11 cellular contexts compared by ENCODE assay signal in the genomic region with DNA sequence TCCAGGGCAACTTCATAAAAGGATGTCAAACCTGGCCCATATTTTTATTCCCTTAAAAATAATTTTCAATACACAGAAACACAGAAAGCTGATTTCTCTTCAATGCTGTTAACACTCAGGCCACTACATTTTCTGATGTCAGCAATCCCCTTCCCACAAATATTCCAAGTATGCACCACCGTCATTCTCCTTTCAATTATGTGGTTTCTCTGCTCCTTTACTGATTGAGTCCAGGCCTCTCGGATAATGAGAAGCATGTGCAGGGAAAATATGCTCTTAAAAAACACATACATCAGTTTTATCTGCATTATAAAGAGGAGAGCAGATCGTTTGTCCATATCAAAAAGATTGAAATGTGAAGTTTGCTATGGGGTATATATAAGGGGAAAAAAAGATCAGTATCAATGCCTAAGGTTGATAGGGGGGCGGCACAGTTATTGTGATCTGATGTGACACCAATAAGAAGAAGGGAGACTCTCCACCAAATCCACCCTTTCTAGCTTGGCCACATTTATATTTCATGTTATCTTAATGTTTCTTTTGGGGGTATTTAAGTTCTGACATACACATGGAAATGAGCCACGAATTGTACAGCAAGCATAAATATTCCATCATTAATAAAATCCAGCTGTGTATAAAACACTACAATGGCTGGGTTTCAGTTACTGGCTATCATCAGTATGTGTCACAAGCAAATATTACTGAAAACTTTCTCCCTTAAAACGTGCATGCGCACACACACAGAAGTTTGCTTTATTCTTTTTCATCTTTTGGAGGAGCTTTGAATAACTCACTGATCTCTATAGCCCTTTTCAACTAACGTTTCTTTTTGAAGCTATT. TPM values are rescaled to one million over a fixed set of nuclear protein-coding genes. Genes with fewer than 3 reads are reported as not detected.
DNase-seq lines count a peak whose midpoint lies in the region; TF ChIP-seq lines count a peak whose summit lies in the region.
"Had no signal": no experiment of that assay in that cellular context is flagged by ENCODE, and none has a peak within 500 bp of the region (broad histone marks: within the 10 kb centered on the region; RNA-seq: fewer than 3 reads in every experiment).

No MANE protein-coding gene starts in this region.

- H3K27ac ChIP-seq in hepatocyte (peak overlapping the region; percentile 75), Karpas-422 (ENCODE audit: low read length) (no peak overlapping the region)
- H3K27ac ChIP-seq: spleen had no signal

- H3K9me2 ChIP-seq in hepatocyte (replicated peaks; ENCODE audit: insufficient read depth) (no peaks in the 10 kb centered on the region), Karpas-422 (replicated peaks; ENCODE audit: insufficient read depth, low read length) (no peaks in the 10 kb centered on the region)

- H3K9ac ChIP-seq in Karpas-422 (ENCODE audit: low read length): no peak overlapping the region

- H3K27me3 ChIP-seq in hepatocyte: no peaks in the 10 kb centered on the region
- H3K27me3 ChIP-seq in Karpas-422 (ENCODE audit: low read length): no peaks in the 10 kb centered on the region
- H3K27me3 ChIP-seq: spleen had no signal

- TF ChIP-seq CTCF in hepatocyte (IDR thresholded peaks at IDR 0.05; ENCODE audit: poor library complexity): no peak
- no peak for TF ChIP-seq CTCF in type B pancreatic cell (conservative IDR thresholded peaks at IDR 0.05)

- H3K9me3 Mint-ChIP-seq in type B pancreatic cell: peaks cover 3% of the 10 kb centered on the region
- H3K9me3 Mint-ChIP-seq: activated naive CD4-positive, alpha-beta T cell treated with anti-CD3 and anti-CD28 coated beads for 36 hours had no signal

- H3K4me2 ChIP-seq in hepatocyte: peak overlapping the region; percentile 64
- no peak overlapping the region for H3K4me2 ChIP-seq in Karpas-422 (ENCODE audit: low read depth, low read length, poor library complexity, severe bottlenecking)

- peak; percentile 69 for DNase-seq in H4 (ENCODE audit: low spot score)
- DNase-seq in amniotic epithelial cell (ENCODE audit: low read depth): peak; percentile 43
- peak; percentile 47 for DNase-seq in hepatocyte (ENCODE audit: low spot score)
- DNase-seq in type B pancreatic cell (ENCODE audit: extremely low spot score, unreplicated experiment): no peak
- no peak for DNase-seq in T-helper 2 cell
- DNase-seq in NCI-H1105 (lab: John Stamatoyannopoulos, UW): no peak
- DNase-seq in Karpas-422: no peak
- DNase-seq: activated naive CD4-positive, alpha-beta T cell treated with anti-CD3 and anti-CD28 coated beads for 36 hours; head of caudate nucleus; NCI-H748 treated with DMSO at 0.1 percent for 48 hours; spleen had no signal

- H4K20me1 ChIP-seq in hepatocyte (ENCODE audit: insufficient read depth, poor library complexity, severe bottlenecking) (no peaks in the 10 kb centered on the region), Karpas-422 (ENCODE audit: insufficient read depth, low read depth, low read length) (no peaks in the 10 kb centered on the region)

- no peaks in the 10 kb centered on the region for H3K27me3 Mint-ChIP-seq in type B pancreatic cell

- peak overlapping the region; percentile 78 for H3K4me3 Mint-ChIP-seq in type B pancreatic cell
- H3K4me3 Mint-ChIP-seq: activated naive CD4-positive, alpha-beta T cell treated with anti-CD3 and anti-CD28 coated beads for 36 hours had no signal

- H3K79me2 ChIP-seq in hepatocyte (peaks cover 83% of the 10 kb centered on the region), Karpas-422 (ENCODE audit: low read length) (no peaks in the 10 kb centered on the region)

- H2AFZ ChIP-seq in hepatocyte: no peak overlapping the region
- H2AFZ ChIP-seq in Karpas-422 (ENCODE audit: low read length): no peak overlapping the region

- peaks cover 54% of the 10 kb centered on the region for H3K4me1 ChIP-seq in hepatocyte (ENCODE audit: insufficient read depth)
- no peaks in the 10 kb centered on the region for H3K4me1 ChIP-seq in Karpas-422 (ENCODE audit: low read length)
- H3K4me1 ChIP-seq: spleen had no signal

- H3K36me3 Mint-ChIP-seq in type B pancreatic cell: peaks cover 21% of the 10 kb centered on the region

- peak overlapping the region; percentile 90 for H3K27ac Mint-ChIP-seq in type B pancreatic cell
- H3K27ac Mint-ChIP-seq: activated naive CD4-positive, alpha-beta T cell treated with anti-CD3 and anti-CD28 coated beads for 36 hours had no signal

- H3K9me3 ChIP-seq in hepatocyte (ENCODE audit: low read depth): no peaks in the 10 kb centered on the region
- no peaks in the 10 kb centered on the region; the same call in 1 of the 2 replicates for H3K9me3 ChIP-seq in Karpas-422 (ENCODE audit: low read length)
- H3K9me3 ChIP-seq: spleen had no signal

- H3K36me3 ChIP-seq in hepatocyte (replicated peaks; ENCODE audit: insufficient read depth, low read depth) (no peaks in the 10 kb centered on the region), Karpas-422 (ENCODE audit: insufficient read depth, low read length) (no peaks in the 10 kb centered on the region)
- H3K36me3 ChIP-seq: spleen had no signal

- H3K4me3 ChIP-seq in hepatocyte: no peak overlapping the region
- no peak overlapping the region for H3K4me3 ChIP-seq in Karpas-422 (ENCODE audit: low read length)
- H3K4me3 ChIP-seq: spleen had no signal

- 32% methylated on average over 8 of the region's 8 CpGs for WGBS in hepatocyte (ENCODE audit: low lambda C conversion rate, missing lambda C conversion rate)

- H3K4me1 Mint-ChIP-seq in type B pancreatic cell (ENCODE audit: unreplicated experiment): peaks cover 57% of the 10 kb centered on the region

RNA-seq across cellular contexts. Expression of gene AMOT, which starts 6.4 kb away (rescaled TPM):
- total RNA-seq in H4 (2014; rRNA removed; shearing (Covaris generic)): 4.3 and 6.7 TPM in 2 replicates
- 93.3 and 94.6 TPM in 2 replicates for total RNA-seq in hepatocyte
- polyA plus RNA-seq in hepatocyte: 52.1 and 53.0 TPM in 2 replicates
- 235 and 507 TPM in 2 replicates for total RNA-seq in type B pancreatic cell (ENCODE audit: low replicate concordance)
- not detected in 2 replicates for total RNA-seq in Karpas-422 (2014; rRNA removed; shearing (Covaris generic); ENCODE audit: low replicate concordance)

Comparison
In these comparisons a context has a peak if more than half of its experiments do, and no peak if none do; other contexts are left out.
1. DNase-seq: peak in H4 (single experiment), amniotic epithelial cell (single experiment) and hepatocyte (single experiment); none in type B pancreatic cell (single experiment), T-helper 2 cell (0 of 5), NCI-H1105 (single experiment) and Karpas-422 (single experiment).
2. RNA of gene AMOT, which starts 6.4 kb away (total RNA-seq): 235 to 507 TPM in type B pancreatic cell and 93.3 to 94.6 TPM in hepatocyte; 4.3 to 6.7 TPM in H4 and not detected in Karpas-422; every median in the first group is over 10 times any median in the second.